Comparison of ENCODE assay signal across 1 cellular context in genomic region chr10:7610651-7611389, GRCh38.
A peak's percentile ranks its signal among the peaks of the same experiment; 100 is the strongest.
TF ChIP-seq lines count a peak whose summit lies in the region.

No MANE protein-coding gene starts in this region.

TF ChIP-seq in K562, 482 proteins besides CTCF, POLR2A, EP300 and RAD21 (continued from another document and continues in another):
- TF ChIP-seq, protein P1, sequence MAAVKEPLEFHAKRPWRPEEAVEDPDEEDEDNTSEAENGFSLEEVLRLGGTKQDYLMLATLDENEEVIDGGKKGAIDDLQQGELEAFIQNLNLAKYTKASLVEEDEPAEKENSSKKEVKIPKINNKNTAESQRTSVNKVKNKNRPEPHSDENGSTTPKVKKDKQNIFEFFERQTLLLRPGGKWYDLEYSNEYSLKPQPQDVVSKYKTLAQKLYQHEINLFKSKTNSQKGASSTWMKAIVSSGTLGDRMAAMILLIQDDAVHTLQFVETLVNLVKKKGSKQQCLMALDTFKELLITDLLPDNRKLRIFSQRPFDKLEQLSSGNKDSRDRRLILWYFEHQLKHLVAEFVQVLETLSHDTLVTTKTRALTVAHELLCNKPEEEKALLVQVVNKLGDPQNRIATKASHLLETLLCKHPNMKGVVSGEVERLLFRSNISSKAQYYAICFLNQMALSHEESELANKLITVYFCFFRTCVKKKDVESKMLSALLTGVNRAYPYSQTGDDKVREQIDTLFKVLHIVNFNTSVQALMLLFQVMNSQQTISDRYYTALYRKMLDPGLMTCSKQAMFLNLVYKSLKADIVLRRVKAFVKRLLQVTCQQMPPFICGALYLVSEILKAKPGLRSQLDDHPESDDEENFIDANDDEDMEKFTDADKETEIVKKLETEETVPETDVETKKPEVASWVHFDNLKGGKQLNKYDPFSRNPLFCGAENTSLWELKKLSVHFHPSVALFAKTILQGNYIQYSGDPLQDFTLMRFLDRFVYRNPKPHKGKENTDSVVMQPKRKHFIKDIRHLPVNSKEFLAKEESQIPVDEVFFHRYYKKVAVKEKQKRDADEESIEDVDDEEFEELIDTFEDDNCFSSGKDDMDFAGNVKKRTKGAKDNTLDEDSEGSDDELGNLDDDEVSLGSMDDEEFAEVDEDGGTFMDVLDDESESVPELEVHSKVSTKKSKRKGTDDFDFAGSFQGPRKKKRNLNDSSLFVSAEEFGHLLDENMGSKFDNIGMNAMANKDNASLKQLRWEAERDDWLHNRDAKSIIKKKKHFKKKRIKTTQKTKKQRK (IDR thresholded peaks at IDR 0.05; ENCODE audit: borderline replicate concordance, low read depth, low read length), result no peak
- peak; percentile 76 for TF ChIP-seq ESRRA (IDR thresholded peaks at IDR 0.05; ENCODE audit: borderline replicate concordance, low read depth)
- no peak for TF ChIP-seq ATF1 (CRISPR knock-in tag; IDR thresholded peaks at IDR 0.05)
- no peak for TF ChIP-seq ATF1 (tag; IDR thresholded peaks at IDR 0.05)
- no peak for TF ChIP-seq ZNF407 (IDR thresholded peaks at IDR 0.05; ENCODE audit: low read depth)
- TF ChIP-seq CHD2 (IDR thresholded peaks at IDR 0.05; ENCODE audit: low read depth, low read length), result no peak
- no peak for TF ChIP-seq PTTG1 (tag; IDR thresholded peaks at IDR 0.05; ENCODE audit: low read depth)
- TF ChIP-seq, protein P2, sequence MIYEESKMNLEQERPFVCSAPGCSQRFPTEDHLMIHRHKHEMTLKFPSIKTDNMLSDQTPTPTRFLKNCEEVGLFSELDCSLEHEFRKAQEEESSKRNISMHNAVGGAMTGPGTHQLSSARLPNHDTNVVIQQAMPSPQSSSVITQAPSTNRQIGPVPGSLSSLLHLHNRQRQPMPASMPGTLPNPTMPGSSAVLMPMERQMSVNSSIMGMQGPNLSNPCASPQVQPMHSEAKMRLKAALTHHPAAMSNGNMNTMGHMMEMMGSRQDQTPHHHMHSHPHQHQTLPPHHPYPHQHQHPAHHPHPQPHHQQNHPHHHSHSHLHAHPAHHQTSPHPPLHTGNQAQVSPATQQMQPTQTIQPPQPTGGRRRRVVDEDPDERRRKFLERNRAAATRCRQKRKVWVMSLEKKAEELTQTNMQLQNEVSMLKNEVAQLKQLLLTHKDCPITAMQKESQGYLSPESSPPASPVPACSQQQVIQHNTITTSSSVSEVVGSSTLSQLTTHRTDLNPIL (CRISPR knock-in tag; IDR thresholded peaks at IDR 0.05), result no peak
- TF ChIP-seq ELK3 (CRISPR knock-in tag; IDR thresholded peaks at IDR 0.05), result no peak
- peak; percentile 86; the same call in 1 of the 2 replicates for TF ChIP-seq ZNF175 (CRISPR knock-in tag; IDR thresholded peaks at IDR 0.05; ENCODE audit: low read depth)
- TF ChIP-seq GABPB2 (CRISPR knock-in tag; conservative IDR thresholded peaks at IDR 0.05), result no peak
- peak; percentile 59; the same call in 1 of the 2 replicates for TF ChIP-seq HIVEP1 (CRISPR knock-in tag; IDR thresholded peaks at IDR 0.05)
- no peak for TF ChIP-seq ASH1L (IDR thresholded peaks at IDR 0.05; ENCODE audit: borderline replicate concordance, low read depth, partially characterized antibody)
- TF ChIP-seq, protein P3, sequence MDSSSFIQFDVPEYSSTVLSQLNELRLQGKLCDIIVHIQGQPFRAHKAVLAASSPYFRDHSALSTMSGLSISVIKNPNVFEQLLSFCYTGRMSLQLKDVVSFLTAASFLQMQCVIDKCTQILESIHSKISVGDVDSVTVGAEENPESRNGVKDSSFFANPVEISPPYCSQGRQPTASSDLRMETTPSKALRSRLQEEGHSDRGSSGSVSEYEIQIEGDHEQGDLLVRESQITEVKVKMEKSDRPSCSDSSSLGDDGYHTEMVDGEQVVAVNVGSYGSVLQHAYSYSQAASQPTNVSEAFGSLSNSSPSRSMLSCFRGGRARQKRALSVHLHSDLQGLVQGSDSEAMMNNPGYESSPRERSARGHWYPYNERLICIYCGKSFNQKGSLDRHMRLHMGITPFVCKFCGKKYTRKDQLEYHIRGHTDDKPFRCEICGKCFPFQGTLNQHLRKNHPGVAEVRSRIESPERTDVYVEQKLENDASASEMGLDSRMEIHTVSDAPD (CRISPR knock-in tag; IDR thresholded peaks at IDR 0.05), result no peak
- no peak for TF ChIP-seq STAT5A (IDR thresholded peaks at IDR 0.05; ENCODE audit: borderline replicate concordance, low read length)
- no peak for TF ChIP-seq SREBF1 (IDR thresholded peaks at IDR 0.05; ENCODE audit: borderline replicate concordance, low read depth, low read length)
- TF ChIP-seq BHLHE40 (IDR thresholded peaks at IDR 0.05; ENCODE audit: low read length), result no peak
- TF ChIP-seq ZBTB17 (CRISPR knock-in tag; IDR thresholded peaks at IDR 0.05), result no peak
- TF ChIP-seq DNMT1 (IDR thresholded peaks at IDR 0.05), result no peak
- TF ChIP-seq, protein P4, sequence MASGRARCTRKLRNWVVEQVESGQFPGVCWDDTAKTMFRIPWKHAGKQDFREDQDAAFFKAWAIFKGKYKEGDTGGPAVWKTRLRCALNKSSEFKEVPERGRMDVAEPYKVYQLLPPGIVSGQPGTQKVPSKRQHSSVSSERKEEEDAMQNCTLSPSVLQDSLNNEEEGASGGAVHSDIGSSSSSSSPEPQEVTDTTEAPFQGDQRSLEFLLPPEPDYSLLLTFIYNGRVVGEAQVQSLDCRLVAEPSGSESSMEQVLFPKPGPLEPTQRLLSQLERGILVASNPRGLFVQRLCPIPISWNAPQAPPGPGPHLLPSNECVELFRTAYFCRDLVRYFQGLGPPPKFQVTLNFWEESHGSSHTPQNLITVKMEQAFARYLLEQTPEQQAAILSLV (tag; IDR thresholded peaks at IDR 0.05), result peak; percentile 36; the same call in 1 of the 2 replicates
- no peak for TF ChIP-seq C11orf30 (IDR thresholded peaks at IDR 0.05; ENCODE audit: low read depth)
- TF ChIP-seq FOXK1 (CRISPR knock-in tag; IDR thresholded peaks at IDR 0.05; ENCODE audit: borderline replicate concordance), result no peak
- no peak for TF ChIP-seq TCF7L2 (IDR thresholded peaks at IDR 0.05; ENCODE audit: low read depth, low read length)
- TF ChIP-seq, protein P5, sequence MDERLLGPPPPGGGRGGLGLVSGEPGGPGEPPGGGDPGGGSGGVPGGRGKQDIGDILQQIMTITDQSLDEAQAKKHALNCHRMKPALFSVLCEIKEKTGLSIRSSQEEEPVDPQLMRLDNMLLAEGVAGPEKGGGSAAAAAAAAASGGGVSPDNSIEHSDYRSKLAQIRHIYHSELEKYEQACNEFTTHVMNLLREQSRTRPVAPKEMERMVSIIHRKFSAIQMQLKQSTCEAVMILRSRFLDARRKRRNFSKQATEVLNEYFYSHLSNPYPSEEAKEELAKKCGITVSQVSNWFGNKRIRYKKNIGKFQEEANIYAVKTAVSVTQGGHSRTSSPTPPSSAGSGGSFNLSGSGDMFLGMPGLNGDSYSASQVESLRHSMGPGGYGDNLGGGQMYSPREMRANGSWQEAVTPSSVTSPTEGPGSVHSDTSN (CRISPR knock-in tag; IDR thresholded peaks at IDR 0.05; ENCODE audit: low read depth), result no peak
- TF ChIP-seq, protein P5 (tag; conservative IDR thresholded peaks at IDR 0.05; ENCODE audit: low read depth), result 0 out of 2 replicates have a peak, but pooled peaks have one; percentile 10
- TF ChIP-seq MYBL2 (IDR thresholded peaks at IDR 0.05; ENCODE audit: low read depth), result no peak
- TF ChIP-seq MYBL2 (CRISPR knock-in tag; IDR thresholded peaks at IDR 0.05; ENCODE audit: borderline replicate concordance), result no peak
- no peak for TF ChIP-seq YY1 (IDR thresholded peaks at IDR 0.05; ENCODE audit: borderline replicate concordance in 1 of 3, control insufficient read depth in 1 of 3, extremely low read depth in 1 of 3, insufficient read depth in 3 of 3, insufficient read length in 1 of 3, insufficient replicate concordance in 2 of 3, low read depth in 1 of 3, low read length in 2 of 3)
- no peak for TF ChIP-seq TAL1 (IDR thresholded peaks at IDR 0.05)
- peak; percentile 96 for TF ChIP-seq RBM25 (IDR thresholded peaks at IDR 0.05; ENCODE audit: low read depth, low read length, severe bottlenecking)
- no peak for TF ChIP-seq TEAD2 (tag; IDR thresholded peaks at IDR 0.05)
- no peak for TF ChIP-seq SETDB1 (IDR thresholded peaks at IDR 0.05; ENCODE audit: low read length)
- peak in 1 of 2 experiments; percentile 42; a peak in 1 of 4 replicates for TF ChIP-seq TEAD1 (CRISPR knock-in tag; IDR thresholded peaks at IDR 0.05)
- TF ChIP-seq CHAMP1 (IDR thresholded peaks at IDR 0.05), result no peak
- no peak for TF ChIP-seq XRCC5 (IDR thresholded peaks at IDR 0.05; ENCODE audit: low read depth, low read length)
- TF ChIP-seq FOXK2 (conservative IDR thresholded peaks at IDR 0.05 in 1 of 2, IDR thresholded peaks at IDR 0.05 in 1 of 2; ENCODE audit: low read depth in 2 of 2), result no peak
